In the genomic region with DNA sequence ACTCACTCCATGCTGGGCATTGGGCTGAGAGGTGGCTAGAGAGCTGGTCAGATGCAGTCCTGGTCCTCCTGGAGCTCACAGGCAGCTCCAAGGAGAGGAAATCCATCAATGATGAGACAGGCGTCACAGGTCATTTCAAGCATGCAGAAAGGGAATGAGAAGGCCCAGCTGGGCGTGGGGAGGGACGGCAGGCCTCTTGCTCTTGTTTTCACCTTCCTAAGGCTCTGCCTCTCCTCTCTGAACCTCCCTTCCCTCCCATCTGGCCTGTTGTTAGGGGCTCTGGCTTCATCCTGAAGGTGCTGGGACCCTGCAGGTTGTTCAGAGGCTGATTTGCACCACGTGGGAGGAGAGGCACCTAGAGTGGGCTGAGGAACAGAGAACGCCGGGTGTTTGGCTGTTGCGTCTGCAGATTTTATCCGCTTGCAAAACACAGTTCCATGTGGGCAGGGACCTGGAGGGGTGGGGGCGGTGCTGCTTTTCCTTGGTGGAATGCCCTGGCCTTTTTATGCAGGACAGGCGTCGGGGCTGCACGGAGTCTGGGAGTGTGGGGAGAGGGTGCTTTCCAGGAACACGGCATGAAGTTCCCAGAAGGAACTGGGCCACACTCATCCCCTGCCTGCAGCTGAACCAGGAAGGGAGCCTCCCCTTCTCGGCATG, we compare ENCODE assay signal across 18 cellular contexts.
"Had no signal": no experiment of that assay in that cellular context is flagged by ENCODE, and none has a peak within 500 bp of the region (broad histone marks: within the 10 kb centered on the region; RNA-seq: fewer than 3 reads in every experiment).

No MANE protein-coding gene starts in this region.

- H3K27me3 ChIP-seq: ascending aorta, pancreas had no signal

- H3K27ac ChIP-seq: ascending aorta, breast epithelium, epithelial cell of prostate, left ventricle myocardium inferior, pancreas had no signal

- H3K36me3 ChIP-seq: ascending aorta, breast epithelium, left ventricle myocardium inferior, pancreas had no signal

- ATAC-seq: activated CD4-positive, CD25-positive, alpha-beta regulatory T cell treated with anti-CD3 and anti-CD28 coated beads, Interleukin-2, amount 50 U/mL, for 24 hours; effector memory CD8-positive, alpha-beta T cell; natural killer cell treated with Interleukin-12 subunit alpha and Interleukin-12 subunit beta and Interleukin-15 and Interleukin-18, amount 100 ng/mL, for 72 hours; stimulated activated memory B cell treated with anti-CD40 and anti-IgM and Interleukin-4, amounts not matched to agents 10 μg/mL and 1 μg/mL and 100 μg/mL, for 72 hours had no signal

- H3K27ac Mint-ChIP-seq: activated naive CD8-positive, alpha-beta T cell treated with anti-CD3 and anti-CD28 coated beads, Interleukin-2, amount 10 ng/mL, durations not matched to agents 7 days and 5 days; effector memory CD8-positive, alpha-beta T cell; memory B cell; natural killer cell treated with Interleukin-12 subunit alpha and Interleukin-12 subunit beta and Interleukin-15 and Interleukin-18, amount 100 ng/mL, for 72 hours; stimulated activated memory B cell treated with anti-CD40 and anti-IgM and Interleukin-4, amounts not matched to agents 10 μg/mL and 1 μg/mL and 100 μg/mL, for 72 hours had no signal

- H3K4me1 Mint-ChIP-seq: activated naive CD8-positive, alpha-beta T cell treated with anti-CD3 and anti-CD28 coated beads, Interleukin-2, amount 10 ng/mL, durations not matched to agents 7 days and 5 days; memory B cell; stimulated activated memory B cell treated with anti-CD40 and anti-IgM and Interleukin-4, amounts not matched to agents 10 μg/mL and 1 μg/mL and 100 μg/mL, for 72 hours had no signal

- H3K4me1 ChIP-seq: ascending aorta, breast epithelium, pancreas had no signal

- H3K4me3 ChIP-seq: ascending aorta, breast epithelium, left ventricle myocardium inferior, pancreas had no signal

- DNase-seq: activated CD4-positive, alpha-beta T cell treated with anti-CD3 and anti-CD28 coated beads, Interleukin-2, amount 50 U/mL, for 1 hour; activated CD8-positive, alpha-beta memory T cell treated with anti-CD3 and anti-CD28 coated beads for 24 hours; activated gamma-delta T cell treated with Interleukin-2 at 50 U/mL for 16 hours; activated naive CD8-positive, alpha-beta T cell treated with anti-CD3 and anti-CD28 coated beads, Interleukin-2, amount 10 ng/mL, durations not matched to agents 7 days and 5 days; dermis blood vessel endothelial cell; effector memory CD8-positive, alpha-beta T cell; islet precursor cell; pancreas; stimulated activated CD4-positive, alpha-beta T cell treated with anti-CD3 and anti-CD28 coated beads, Interleukin-2, amount 100 ng/mL, for 48 hours; T-helper 9 cell had no signal

- H3K9me3 Mint-ChIP-seq: activated naive CD8-positive, alpha-beta T cell treated with anti-CD3 and anti-CD28 coated beads, Interleukin-2, amount 10 ng/mL, durations not matched to agents 7 days and 5 days; effector memory CD8-positive, alpha-beta T cell; memory B cell; natural killer cell treated with Interleukin-12 subunit alpha and Interleukin-12 subunit beta and Interleukin-15 and Interleukin-18, amount 100 ng/mL, for 72 hours; stimulated activated memory B cell treated with anti-CD40 and anti-IgM and Interleukin-4, amounts not matched to agents 10 μg/mL and 1 μg/mL and 100 μg/mL, for 72 hours had no signal

- H3K9me3 ChIP-seq: ascending aorta, breast epithelium, left ventricle myocardium inferior, pancreas had no signal

- H3K36me3 Mint-ChIP-seq: activated naive CD8-positive, alpha-beta T cell treated with anti-CD3 and anti-CD28 coated beads, Interleukin-2, amount 10 ng/mL, durations not matched to agents 7 days and 5 days; memory B cell; natural killer cell treated with Interleukin-12 subunit alpha and Interleukin-12 subunit beta and Interleukin-15 and Interleukin-18, amount 100 ng/mL, for 72 hours; stimulated activated memory B cell treated with anti-CD40 and anti-IgM and Interleukin-4, amounts not matched to agents 10 μg/mL and 1 μg/mL and 100 μg/mL, for 72 hours had no signal

- H3K4me3 Mint-ChIP-seq: activated naive CD8-positive, alpha-beta T cell treated with anti-CD3 and anti-CD28 coated beads, Interleukin-2, amount 10 ng/mL, durations not matched to agents 7 days and 5 days; effector memory CD8-positive, alpha-beta T cell; memory B cell; natural killer cell treated with Interleukin-12 subunit alpha and Interleukin-12 subunit beta and Interleukin-15 and Interleukin-18, amount 100 ng/mL, for 72 hours; stimulated activated memory B cell treated with anti-CD40 and anti-IgM and Interleukin-4, amounts not matched to agents 10 μg/mL and 1 μg/mL and 100 μg/mL, for 72 hours had no signal
